ENCODE assay signal across 8 cellular contexts in the genomic region with DNA sequence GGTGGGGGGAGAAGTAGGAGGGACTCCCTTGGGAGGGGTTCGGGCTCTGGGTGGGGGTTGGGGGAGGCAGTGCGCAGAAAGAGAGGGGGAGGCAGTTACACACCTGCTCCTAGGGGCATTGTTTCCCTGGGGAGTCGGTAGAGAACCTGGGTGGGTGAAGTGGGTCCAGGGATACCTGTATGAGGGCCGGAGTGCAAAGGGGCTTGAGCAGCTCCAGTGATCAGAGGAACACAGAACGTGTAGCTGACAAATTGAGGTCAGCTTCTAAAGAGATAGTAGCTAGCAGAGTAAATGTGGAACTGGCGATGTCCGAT. TPM values are rescaled to one million over a fixed set of nuclear protein-coding genes. Genes with fewer than 3 reads are reported as not detected.
DNase-seq lines count a peak whose midpoint lies in the region; TF ChIP-seq lines count a peak whose summit lies in the region.

No MANE protein-coding gene starts in this region.

- H3K4me3 ChIP-seq in Karpas-422 (ENCODE audit: low read length) = peak overlapping the region; percentile 80
- peak overlapping the region; percentile 92 for H3K4me3 ChIP-seq in coronary artery
- H3K4me3 ChIP-seq in neuronal stem cell (ENCODE audit: low read length in 2 of 2) = peak overlapping the region; percentile 60 to 86

- H2BK15ac ChIP-seq in neuronal stem cell (ENCODE audit: low read length) = no peak overlapping the region

- H3K4me2 ChIP-seq in Karpas-422 (ENCODE audit: low read depth, low read length, poor library complexity, severe bottlenecking) = peak overlapping the region; percentile 79
- peak overlapping the region; percentile 60 for H3K4me2 ChIP-seq in neuronal stem cell (ENCODE audit: insufficient read depth, low read length, poor library complexity, severe bottlenecking)

- no peak overlapping the region for H3K14ac ChIP-seq in neuronal stem cell (ENCODE audit: low read length)

- peaks cover 46% of the 10 kb centered on the region for H3K79me2 ChIP-seq in Karpas-422 (ENCODE audit: low read length)

- no peak overlapping the region for H2BK12ac ChIP-seq in neuronal stem cell (ENCODE audit: low read length)

- H3K27ac ChIP-seq in Karpas-422 (ENCODE audit: low read length) = peak overlapping the region; percentile 91
- peak overlapping the region; percentile 94 to 96 for H3K27ac ChIP-seq in coronary artery
- H3K27ac ChIP-seq in neuronal stem cell (replicated peaks; ENCODE audit: low read length) = no peak overlapping the region

- H3K9ac ChIP-seq in Karpas-422 (ENCODE audit: low read length) (peak overlapping the region; percentile 79), neuronal stem cell (ENCODE audit: low read depth, low read length, poor library complexity) (no peak overlapping the region)

- no peak overlapping the region for H2AFZ ChIP-seq in Karpas-422 (ENCODE audit: low read length)
- peak overlapping the region; percentile 82 for H2AFZ ChIP-seq in neuronal stem cell (ENCODE audit: low read length)

- H2BK5ac ChIP-seq in neuronal stem cell (ENCODE audit: low read length) = peak overlapping the region; percentile 78

- no peak for TF ChIP-seq CTCF in coronary artery (IDR thresholded peaks at IDR 0.05)

- no peak overlapping the region for H2AK5ac ChIP-seq in neuronal stem cell (ENCODE audit: low read depth, low read length)

- H3K9me2 ChIP-seq in Karpas-422 (replicated peaks; ENCODE audit: insufficient read depth, low read length) = no peaks in the 10 kb centered on the region

- H3K4me1 ChIP-seq in Karpas-422 (ENCODE audit: low read length) = peaks cover 48% of the 10 kb centered on the region
- peaks cover 8 to 18% of the 10 kb centered on the region in 2 donors for H3K4me1 ChIP-seq in neuronal stem cell (ENCODE audit: control insufficient read depth in 2 of 2, insufficient read depth in 1 of 2, low read depth in 1 of 2, low read length in 2 of 2)

- peaks cover 5% of the 10 kb centered on the region; the same call in 1 of the 2 replicates for H4K20me1 ChIP-seq in Karpas-422 (ENCODE audit: insufficient read depth, low read depth, low read length)

- H4K8ac ChIP-seq in neuronal stem cell (ENCODE audit: low read depth, low read length) = no peak overlapping the region

- H3K36me3 ChIP-seq in Karpas-422 (ENCODE audit: insufficient read depth, low read length) = peaks cover 26% of the 10 kb centered on the region
- H3K36me3 ChIP-seq in neuronal stem cell (replicated peaks in 1 of 2; ENCODE audit: control insufficient read depth in 2 of 2, insufficient read depth in 2 of 2, low read length in 2 of 2) = peaks cover 34 to 49% of the 10 kb centered on the region in 2 donors

- H3K79me1 ChIP-seq in neuronal stem cell (ENCODE audit: low read depth, low read length) = no peaks in the 10 kb centered on the region

- no peak overlapping the region for H2BK120ac ChIP-seq in neuronal stem cell (ENCODE audit: low read depth, low read length)

- no peak overlapping the region for H4K91ac ChIP-seq in neuronal stem cell (ENCODE audit: low read depth, low read length, poor library complexity)

- peak; percentile 42 for DNase-seq in NCI-H1105 treated with DMSO at 0.1 percent for 48 hours (lab: John Stamatoyannopoulos, UW)
- DNase-seq in NCI-H1105 (lab: John Stamatoyannopoulos, UW) = no peak
- DNase-seq in Karpas-422 = no peak
- DNase-seq in coronary artery (ENCODE audit: low spot score) = no peak
- no peak for DNase-seq in neuronal stem cell (ENCODE audit: low spot score)
- no peak for DNase-seq in stimulated activated naive CD4-positive, alpha-beta T cell treated with Interleukin-2 at 50 U/mL for 16 hours (lab: John Stamatoyannopoulos, UW)
- DNase-seq in stimulated activated CD4-positive, alpha-beta T cell treated with anti-CD3 and anti-CD28 coated beads, Interleukin-2, amount 100 ng/mL, for 48 hours = no peak
- DNase-seq in islet precursor cell = no peak

- no peaks in the 10 kb centered on the region for H3K9me3 ChIP-seq in Karpas-422 (ENCODE audit: low read length)
- no peaks in the 10 kb centered on the region for H3K9me3 ChIP-seq in neuronal stem cell (replicated peaks in 1 of 2; ENCODE audit: control insufficient read depth in 2 of 2, insufficient read depth in 1 of 2, low read depth in 1 of 2, low read length in 2 of 2)

- no CpG with 5 or more reads among the region's 7 CpGs for WGBS in neuronal stem cell (ENCODE audit: extremely low coverage in 2 of 2, insufficient read length in 2 of 2, insufficient replicate concordance in 1 of 2), 2 donors

- H3K4ac ChIP-seq in neuronal stem cell (ENCODE audit: low read length) = no peak overlapping the region

- no peak overlapping the region for H3K18ac ChIP-seq in neuronal stem cell (ENCODE audit: low read length)

- no peaks in the 10 kb centered on the region for H3K27me3 ChIP-seq in Karpas-422 (ENCODE audit: low read length)
- no peaks in the 10 kb centered on the region for H3K27me3 ChIP-seq in neuronal stem cell (ENCODE audit: control insufficient read depth in 3 of 3, insufficient read depth in 3 of 3, low read depth in 1 of 3, low read length in 3 of 3)

- H3K23ac ChIP-seq in neuronal stem cell (ENCODE audit: low read depth, low read length, poor library complexity) = no peak overlapping the region

RNA-seq across cellular contexts. Expression of a gene that starts 0.4 kb away (rescaled TPM):
- 124 and 168 TPM in 2 replicates for total RNA-seq in Karpas-422 (2014; rRNA removed; shearing (Covaris generic); ENCODE audit: low replicate concordance)
- 125 TPM for polyA plus RNA-seq in neuronal stem cell (2013, experiment 1 of 2)
- 122 TPM for polyA plus RNA-seq in neuronal stem cell (2013, experiment 2 of 2)

RNA-seq across cellular contexts. Expression of a gene that starts 18.2 kb away (rescaled TPM):
- total RNA-seq in Karpas-422 (2014; rRNA removed; shearing (Covaris generic); ENCODE audit: low replicate concordance) = 1.0 and 1.1 TPM in 2 replicates
- 0.03 TPM for polyA plus RNA-seq in neuronal stem cell (2013, experiment 1 of 2)
- polyA plus RNA-seq in neuronal stem cell (2013, experiment 2 of 2) = 0.03 TPM

RNA-seq across cellular contexts. Expression of a gene that starts 26.5 kb away (rescaled TPM):
- total RNA-seq in Karpas-422 (2014; rRNA removed; shearing (Covaris generic); ENCODE audit: low replicate concordance) = 59.9 and 99.8 TPM in 2 replicates
- 49.2 TPM for polyA plus RNA-seq in neuronal stem cell (2013, experiment 1 of 2)
- 48.1 TPM for polyA plus RNA-seq in neuronal stem cell (2013, experiment 2 of 2)

RNA-seq across cellular contexts. Expression of a gene that starts 28.2 kb away (rescaled TPM):
- total RNA-seq in Karpas-422 (2014; rRNA removed; shearing (Covaris generic); ENCODE audit: low replicate concordance) = 17.9 and 26.7 TPM in 2 replicates
- 15.9 TPM for polyA plus RNA-seq in neuronal stem cell (2013, experiment 1 of 2)
- polyA plus RNA-seq in neuronal stem cell (2013, experiment 2 of 2) = 15.8 TPM
